Comparison of ENCODE assay signal across 9 cellular contexts in the genomic region with DNA sequence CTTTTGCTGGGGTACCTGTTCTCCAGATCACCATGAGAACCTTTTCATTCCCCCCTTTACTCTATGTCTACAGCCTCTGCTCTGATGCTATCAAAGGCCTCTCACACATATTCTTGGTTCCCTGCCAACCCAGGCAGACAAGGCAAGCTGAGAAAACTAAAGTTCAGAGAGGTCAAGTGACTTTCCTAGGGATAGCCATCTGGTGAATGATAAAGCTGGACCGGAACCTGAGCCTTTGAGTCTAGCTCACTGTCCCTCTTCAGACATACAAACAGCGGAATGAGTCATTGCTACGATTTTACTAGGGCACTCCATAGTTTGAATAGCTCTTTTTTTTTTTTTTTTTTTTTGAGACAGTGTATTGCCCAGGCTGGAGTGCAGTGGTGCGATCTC.
DNase-seq lines count a peak whose midpoint lies in the region; ATAC-seq, FAIRE-seq and TF ChIP-seq lines count a peak whose summit lies in the region.
"Had no signal": no experiment of that assay in that cellular context is flagged by ENCODE, and none has a peak within 500 bp of the region (broad histone marks: within the 10 kb centered on the region; RNA-seq: fewer than 3 reads in every experiment).

No MANE protein-coding gene starts in this region.

- intact Hi-C loops in Right ventricle myocardium inferior (cut with DNase I) (no loop called here), cardiac septum (cut with DNase I) (no loop called here)

- DNase-seq in Right ventricle myocardium inferior (ENCODE audit: missing footprints): no peak
- DNase-seq in cardiac septum (ENCODE audit: low spot score): no peak
- DNase-seq in NCI-H146 treated with DMSO at 0.1 percent for 48 hours (lab: John Stamatoyannopoulos, UW; ENCODE audit: unreplicated experiment): no peak
- no peak for DNase-seq in stimulated activated CD4-positive, alpha-beta T cell treated with anti-CD3 and anti-CD28 coated beads, Interleukin-4, amount 100 ng/mL, for 4 hours
- no peak for DNase-seq in UCSD-AML1 (lab: John Stamatoyannopoulos, UW; ENCODE audit: unreplicated experiment)
- DNase-seq: COR-L47 had no signal

- peak overlapping the region; percentile 79 for H3K27ac ChIP-seq in VCaP

- peak; percentile 38 for FAIRE-seq in islet of Langerhans (lab: Jason Lieb, UNC)

- TF ChIP-seq CTCF in VCaP (conservative IDR thresholded peaks at IDR 0.05): no peak

- peak; percentile 35 for ATAC-seq in Right ventricle myocardium inferior
- ATAC-seq in HG03469 (IDR thresholded peaks at IDR 0.05; ENCODE audit: unreplicated experiment): no peak
